Comparison of ENCODE assay signal across 1 cellular context in the genomic region with DNA sequence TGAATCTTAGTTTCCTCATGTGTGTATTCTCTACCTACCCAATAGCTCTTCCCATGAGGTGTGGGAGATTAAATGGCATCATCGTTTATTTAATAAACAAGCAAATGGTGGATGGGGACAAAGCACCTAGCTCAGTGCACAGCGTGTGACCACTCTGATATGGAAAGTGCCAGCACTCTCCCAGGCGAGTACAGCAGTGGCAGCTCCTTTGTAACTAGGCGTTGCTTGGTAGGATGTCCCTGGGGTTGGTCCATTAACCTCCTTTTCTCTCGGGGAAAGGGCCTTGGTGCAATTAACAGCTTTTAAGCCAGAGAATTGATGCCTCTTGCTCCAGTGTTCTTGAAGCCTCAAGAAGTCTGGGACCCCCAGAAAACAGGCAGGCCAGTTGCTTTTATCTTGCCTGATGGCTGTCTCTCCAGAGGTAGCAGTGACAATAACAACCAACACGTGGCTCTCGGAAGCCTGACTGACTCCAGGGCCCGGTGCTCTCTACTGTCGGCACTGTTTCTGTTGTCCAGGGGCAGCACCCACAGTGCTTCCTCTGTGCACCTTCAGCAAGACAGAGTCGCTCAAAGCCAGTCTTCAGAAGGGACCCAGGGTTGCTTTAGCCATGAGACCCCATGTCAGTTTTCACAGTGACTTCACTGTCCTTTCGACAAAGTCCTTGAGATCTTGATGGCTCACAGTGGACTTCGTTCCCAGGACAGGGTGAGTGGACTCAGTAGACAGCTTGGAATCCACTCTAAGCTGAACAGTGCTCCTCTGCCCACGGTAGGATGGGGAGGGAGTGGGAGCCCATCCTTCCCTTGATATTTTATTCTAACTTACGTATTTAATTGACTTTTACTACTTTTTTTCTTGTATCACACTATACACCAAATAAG.
TF ChIP-seq lines count a peak whose summit lies in the region.

No MANE protein-coding gene starts in this region.

TF ChIP-seq in IMR-90, 13 proteins besides CTCF, POLR2A, EP300 and RAD21:
- TF ChIP-seq SMC3 (IDR thresholded peaks at IDR 0.05; ENCODE audit: low read depth, low read length) (no peak), CEBPB (IDR thresholded peaks at IDR 0.05; ENCODE audit: low read depth, low read length) (no peak), BHLHE40 (IDR thresholded peaks at IDR 0.05; ENCODE audit: low read depth, low read length) (no peak), MXI1 (IDR thresholded peaks at IDR 0.05; ENCODE audit: borderline replicate concordance, low read depth, low read length) (no peak), NFE2L2 (IDR thresholded peaks at IDR 0.05; ENCODE audit: low read depth, low read length) (no peak), RFX5 (IDR thresholded peaks at IDR 0.05; ENCODE audit: low read depth, low read length) (no peak), CHD1 (IDR thresholded peaks at IDR 0.05; ENCODE audit: low read depth, low read length) (no peak), RCOR1 (IDR thresholded peaks at IDR 0.05; ENCODE audit: insufficient replicate concordance, low read length) (no peak), MAFK (IDR thresholded peaks at IDR 0.05; ENCODE audit: low read depth, low read length) (no peak), FOS (IDR thresholded peaks at IDR 0.05; ENCODE audit: low read depth, low read length) (no peak)
- TF ChIP-seq, protein P1, sequence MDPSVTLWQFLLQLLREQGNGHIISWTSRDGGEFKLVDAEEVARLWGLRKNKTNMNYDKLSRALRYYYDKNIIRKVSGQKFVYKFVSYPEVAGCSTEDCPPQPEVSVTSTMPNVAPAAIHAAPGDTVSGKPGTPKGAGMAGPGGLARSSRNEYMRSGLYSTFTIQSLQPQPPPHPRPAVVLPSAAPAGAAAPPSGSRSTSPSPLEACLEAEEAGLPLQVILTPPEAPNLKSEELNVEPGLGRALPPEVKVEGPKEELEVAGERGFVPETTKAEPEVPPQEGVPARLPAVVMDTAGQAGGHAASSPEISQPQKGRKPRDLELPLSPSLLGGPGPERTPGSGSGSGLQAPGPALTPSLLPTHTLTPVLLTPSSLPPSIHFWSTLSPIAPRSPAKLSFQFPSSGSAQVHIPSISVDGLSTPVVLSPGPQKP (IDR thresholded peaks at IDR 0.05; ENCODE audit: borderline replicate concordance, low read depth, low read length), result no peak
